Comparison of ENCODE assay signal across 10 cellular contexts in genomic region chr4:41363384-41363981, GRCh38.
DNase-seq lines count a peak whose midpoint lies in the region; ATAC-seq and TF ChIP-seq lines count a peak whose summit lies in the region.
"Had no signal": no experiment of that assay in that cellular context is flagged by ENCODE, and none has a peak within 500 bp of the region (broad histone marks: within the 10 kb centered on the region; RNA-seq: fewer than 3 reads in every experiment).

No MANE protein-coding gene starts in this region.

- H3K4me3 ChIP-seq in left ventricle myocardium inferior (peak overlapping the region; percentile 91), psoas muscle (peak overlapping the region; percentile 90)

- in situ Hi-C loops in Caki2 (cut with HindIII; ENCODE audit: low pct_unique_long_range_greater_than_20kb, low sequenced_read_pairs) = no loop called here

- H3K36me3 ChIP-seq in left ventricle myocardium inferior (no peaks in the 10 kb centered on the region), psoas muscle (ENCODE audit: insufficient read depth in 1 of 2, low read depth in 1 of 2) (no peaks in the 10 kb centered on the region)

- H3K9me3 ChIP-seq in left ventricle myocardium inferior (replicated peaks) (no peaks in the 10 kb centered on the region), psoas muscle (no peaks in the 10 kb centered on the region)

- TF ChIP-seq CTCF in left ventricle myocardium inferior (IDR thresholded peaks at IDR 0.05; ENCODE audit: borderline replicate concordance) = no peak
- TF ChIP-seq CTCF in psoas muscle (IDR thresholded peaks at IDR 0.05) = no peak

- DNase-seq in Caki2 (ENCODE audit: low read depth) (peak; percentile 83), left ventricle myocardium inferior (peak; percentile 37), psoas muscle (peak; percentile 44 to 74), SIG-M5 treated with dmso at 0.1 percent for 504 hours (lab: John Stamatoyannopoulos, UW; ENCODE audit: unreplicated experiment) (no peak), NCI-H226 (no peak)
- DNase-seq in activated CD8-positive, alpha-beta memory T cell treated with anti-CD3 and anti-CD28 coated beads, Interleukin-2, amount 50 U/mL, for 4 hours = no peak
- DNase-seq: activated T-cell treated with anti-CD3 and anti-CD28 coated beads, Interleukin-2, amount 50 U/mL, for 1 hour; SHP77 had no signal

- WGBS in psoas muscle, 3 donors = 4 to 6% (median 4%) methylated on average over 9 of the region's 9 CpGs

- ATAC-seq in psoas muscle (peak; percentile 15 to 45 (median 25)), HG03095 (IDR thresholded peaks at IDR 0.05; ENCODE audit: unreplicated experiment) (no peak)

- H3K4me1 ChIP-seq in left ventricle myocardium inferior = peaks cover 83% of the 10 kb centered on the region
- H3K4me1 ChIP-seq in psoas muscle = peaks cover 49% of the 10 kb centered on the region

- H3K27me3 ChIP-seq in left ventricle myocardium inferior (ENCODE audit: low read depth) (no peaks in the 10 kb centered on the region), psoas muscle (ENCODE audit: insufficient read depth in 3 of 3, low read length in 2 of 3) (no peaks in the 10 kb centered on the region)

- intact Hi-C loops in left ventricle myocardium inferior (cut with micrococcal nuclease) (no loop called here), psoas muscle (cut with DNase I) (loop anchor here (2.0 to 10.0 kb wide), 3 partner anchors 175 to 281 kb away; partner anchors contain the start of gene LIMCH1 (in 1 of the 2))

- H3K27ac ChIP-seq in angular gyrus (ENCODE audit: low read depth, low read length) (peak overlapping the region; percentile 95), left ventricle myocardium inferior (replicated peaks) (peak overlapping the region; percentile 94), psoas muscle (peak overlapping the region; percentile 90)

Comparison
In these comparisons a context has a peak if more than half of its experiments do, and no peak if none do; other contexts are left out.
1. DNase-seq: peak in Caki2 (single experiment), left ventricle myocardium inferior (single experiment) and psoas muscle (2 of 2); none in SIG-M5 treated with dmso at 0.1 percent for 504 hours (single experiment), activated CD8-positive, alpha-beta memory T cell treated with anti-CD3 and anti-CD28 coated beads, Interleukin-2, amount 50 U/mL, for 4 hours (single experiment) and NCI-H226 (single experiment).
2. Peak in every context shown above with its lines, with median percentiles within 50 percentile points of each other: H3K27ac ChIP-seq.